Comparison of ENCODE assay signal across 18 cellular contexts in the genomic region with DNA sequence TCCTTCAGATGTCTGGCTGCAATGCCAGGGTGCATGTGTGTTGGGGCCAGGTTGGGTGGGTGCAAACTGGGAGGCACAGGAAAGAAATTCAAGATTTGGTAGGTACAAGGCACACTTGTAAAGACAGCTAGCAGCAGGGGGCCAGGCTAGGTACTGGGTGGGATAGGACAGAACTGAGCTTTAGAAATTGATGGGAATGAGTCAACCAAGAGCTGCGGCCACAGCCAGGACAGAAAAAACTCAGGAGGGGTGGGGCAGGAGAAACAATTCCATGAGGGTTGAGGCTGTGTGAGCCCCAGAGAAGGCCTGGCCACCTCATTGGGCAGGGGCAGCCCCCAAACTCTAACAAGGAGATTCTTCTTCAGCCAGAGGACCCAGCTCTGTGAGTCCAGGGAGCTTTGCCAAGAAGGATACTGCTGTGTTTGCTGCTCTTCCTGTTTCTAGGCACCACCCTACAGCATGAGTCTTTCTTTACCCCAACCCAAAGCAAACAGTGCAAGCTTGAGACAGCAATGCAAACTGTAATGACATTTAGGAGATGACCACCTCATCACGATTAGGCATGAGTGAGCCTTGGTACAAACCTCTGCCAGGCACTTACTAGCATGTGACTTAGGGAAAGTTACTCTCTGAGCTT. TPM values are rescaled to one million over a fixed set of nuclear protein-coding genes. Genes with fewer than 3 reads are reported as not detected.
"Had no signal": no experiment of that assay in that cellular context is flagged by ENCODE, and none has a peak within 500 bp of the region (broad histone marks: within the 10 kb centered on the region; RNA-seq: fewer than 3 reads in every experiment).

No MANE protein-coding gene starts in this region.

- ATAC-seq: esophagus mucosa, left colon, lower lobe of right lung, WTC11 had no signal

- DNase-seq: activated CD4-positive, alpha-beta memory T cell treated with anti-CD3 and anti-CD28 coated beads, Interleukin-2, amount 10 ng/mL, durations not matched to agents 7 days and 5 days; activated CD4-positive, alpha-beta T cell treated with anti-CD3 and anti-CD28 coated beads for 4 hours; activated naive CD4-positive, alpha-beta T cell treated with anti-CD3 and anti-CD28 coated beads, Interleukin-2, amount 10 ng/mL, durations not matched to agents 7 days and 5 days; activated T-cell treated with anti-CD3 and anti-CD28 coated beads, Interleukin-2, amount 50 U/mL, for 24 hours; dorsolateral prefrontal cortex; endodermal cell; left colon; lower lobe of right lung; sigmoid colon; spleen; stomach; testis had no signal

- H3K27me3 ChIP-seq: ascending aorta, testis had no signal

- H3K27ac Mint-ChIP-seq: activated CD4-positive, alpha-beta memory T cell treated with anti-CD3 and anti-CD28 coated beads, Interleukin-2, amount 10 ng/mL, durations not matched to agents 7 days and 5 days; activated naive CD4-positive, alpha-beta T cell treated with anti-CD3 and anti-CD28 coated beads, Interleukin-2, amount 10 ng/mL, durations not matched to agents 7 days and 5 days; activated T-cell treated with anti-CD3 and anti-CD28 coated beads, Interleukin-2, amount 50 U/mL, for 24 hours; endodermal cell; WTC11 had no signal

- H3K36me3 ChIP-seq: ascending aorta, lower lobe of right lung, sigmoid colon, spleen, stomach had no signal

- H3K9me3 Mint-ChIP-seq: activated CD4-positive, alpha-beta memory T cell treated with anti-CD3 and anti-CD28 coated beads, Interleukin-2, amount 10 ng/mL, durations not matched to agents 7 days and 5 days; activated naive CD4-positive, alpha-beta T cell treated with anti-CD3 and anti-CD28 coated beads, Interleukin-2, amount 10 ng/mL, durations not matched to agents 7 days and 5 days; activated T-cell treated with anti-CD3 and anti-CD28 coated beads, Interleukin-2, amount 50 U/mL, for 24 hours; endodermal cell; WTC11 had no signal

- H3K4me3 ChIP-seq: ascending aorta, dorsolateral prefrontal cortex, lower lobe of right lung, sigmoid colon, spleen, stomach, testis had no signal

- H3K9me3 ChIP-seq: ascending aorta, lower lobe of right lung, sigmoid colon, spleen, stomach, testis had no signal

- H3K27ac ChIP-seq: ascending aorta, dorsolateral prefrontal cortex, lower lobe of right lung, sigmoid colon, spleen, stomach, testis had no signal

- H3K4me1 Mint-ChIP-seq: activated CD4-positive, alpha-beta memory T cell treated with anti-CD3 and anti-CD28 coated beads, Interleukin-2, amount 10 ng/mL, durations not matched to agents 7 days and 5 days; activated naive CD4-positive, alpha-beta T cell treated with anti-CD3 and anti-CD28 coated beads, Interleukin-2, amount 10 ng/mL, durations not matched to agents 7 days and 5 days had no signal

- H3K4me3 Mint-ChIP-seq: activated CD4-positive, alpha-beta memory T cell treated with anti-CD3 and anti-CD28 coated beads, Interleukin-2, amount 10 ng/mL, durations not matched to agents 7 days and 5 days; activated naive CD4-positive, alpha-beta T cell treated with anti-CD3 and anti-CD28 coated beads, Interleukin-2, amount 10 ng/mL, durations not matched to agents 7 days and 5 days; activated T-cell treated with anti-CD3 and anti-CD28 coated beads, Interleukin-2, amount 50 U/mL, for 24 hours; endodermal cell; WTC11 had no signal

- H3K4me1 ChIP-seq: ascending aorta, lower lobe of right lung, sigmoid colon, spleen, stomach, testis had no signal

RNA-seq across cellular contexts. Expression of gene CCDC182, which starts 21.3 kb away (rescaled TPM):
- total RNA-seq: activated CD4-positive, alpha-beta memory T cell treated with anti-CD3 and anti-CD28 coated beads, Interleukin-2, amount 10 ng/mL, durations not matched to agents 7 days and 5 days; ascending aorta; esophagus mucosa; left colon; lower lobe of right lung; osteoblast; pulmonary artery endothelial cell; sigmoid colon; spleen; stomach; ureter; WTC11 had no signal
